In genomic region chr10:16817125-16818019, GRCh38 we compare ENCODE assay signal across 1 cellular context.
TF ChIP-seq lines count a peak whose summit lies in the region.

Gene RSU1, minus strand, starts transcription at chr10:16817424. Its CDS starts 343 bp downstream, at chr10:16817081.

TF ChIP-seq in HEK293, 187 proteins besides CTCF, POLR2A, EP300 and RAD21 (continued from another document and continues in another):
- TF ChIP-seq FEZF1 (tag by site-specific recombination; IDR thresholded peaks at IDR 0.05) (no peak), ZNF544 (tag by site-specific recombination; IDR thresholded peaks at IDR 0.05) (no peak), KLF16 (tag by site-specific recombination; IDR thresholded peaks at IDR 0.05) (peak; percentile 50), ZNF514 (tag by site-specific recombination; IDR thresholded peaks at IDR 0.05) (no peak), ZNF155 (tag by site-specific recombination; IDR thresholded peaks at IDR 0.05) (no peak), TSHZ1 (tag by site-specific recombination; IDR thresholded peaks at IDR 0.05; ENCODE audit: borderline replicate concordance) (no peak), ZNF660 (tag by site-specific recombination; IDR thresholded peaks at IDR 0.05) (peak; percentile 87), ZNF248 (tag by site-specific recombination; IDR thresholded peaks at IDR 0.05) (no peak), ZIC2 (tag by site-specific recombination; IDR thresholded peaks at IDR 0.05) (no peak), ZNF423 (tag by site-specific recombination; IDR thresholded peaks at IDR 0.05) (no peak), ZNF692 (tag by site-specific recombination; IDR thresholded peaks at IDR 0.05) (peak; percentile 55), KLF9 (tag by site-specific recombination; IDR thresholded peaks at IDR 0.05; ENCODE audit: low read depth) (peak; percentile 58), ZNF623 (tag by site-specific recombination; IDR thresholded peaks at IDR 0.05) (no peak), ZNF549 (tag by site-specific recombination; IDR thresholded peaks at IDR 0.05) (no peak), ZNF121 (tag by site-specific recombination; IDR thresholded peaks at IDR 0.05) (no peak), ZSCAN30 (tag by site-specific recombination; IDR thresholded peaks at IDR 0.05) (peak; percentile 55), ZNF624 (tag by site-specific recombination; IDR thresholded peaks at IDR 0.05) (no peak), ZNF792 (tag by site-specific recombination; IDR thresholded peaks at IDR 0.05) (no peak), YY2 (tag by site-specific recombination; IDR thresholded peaks at IDR 0.05) (no peak), ZNF560 (tag by site-specific recombination; IDR thresholded peaks at IDR 0.05; ENCODE audit: borderline replicate concordance) (no peak), ZNF335 (tag by site-specific recombination; conservative IDR thresholded peaks at IDR 0.05) (no peak), ZNF426 (tag by site-specific recombination; IDR thresholded peaks at IDR 0.05) (no peak), ZNF19 (tag by site-specific recombination; IDR thresholded peaks at IDR 0.05; ENCODE audit: low read depth) (no peak), ZSCAN23 (tag by site-specific recombination; IDR thresholded peaks at IDR 0.05) (0 out of 2 replicates have a peak, but pooled peaks have one; percentile 57), ZNF501 (tag by site-specific recombination; IDR thresholded peaks at IDR 0.05) (peak; percentile 8; the same call in 1 of the 2 replicates), ZNF548 (tag by site-specific recombination; IDR thresholded peaks at IDR 0.05) (no peak), EGR2 (tag by site-specific recombination; IDR thresholded peaks at IDR 0.05; ENCODE audit: low read depth) (peak; percentile 77), BCL11A (tag by site-specific recombination; IDR thresholded peaks at IDR 0.05; ENCODE audit: low read depth) (no peak), PATZ1 (tag by site-specific recombination; IDR thresholded peaks at IDR 0.05) (peak; percentile 41; the same call in 1 of the 2 replicates), ZNF223 (tag by site-specific recombination; IDR thresholded peaks at IDR 0.05) (no peak), ZNF175 (tag by site-specific recombination; IDR thresholded peaks at IDR 0.05) (no peak), HOXD13 (CRISPR knock-in tag; IDR thresholded peaks at IDR 0.05; ENCODE audit: borderline replicate concordance) (no peak), ZNF837 (tag by site-specific recombination; IDR thresholded peaks at IDR 0.05) (no peak), ZNF510 (tag by site-specific recombination; IDR thresholded peaks at IDR 0.05; ENCODE audit: insufficient replicate concordance) (peak; percentile 21), ZNF433 (tag by site-specific recombination; IDR thresholded peaks at IDR 0.05; ENCODE audit: low read depth) (no peak), ZNF133 (tag by site-specific recombination; IDR thresholded peaks at IDR 0.05) (no peak), ZNF747 (tag by site-specific recombination; IDR thresholded peaks at IDR 0.05) (no peak), ZNF768 (tag by site-specific recombination; IDR thresholded peaks at IDR 0.05) (no peak), ZBTB8A (tag by site-specific recombination; IDR thresholded peaks at IDR 0.05) (peak; percentile 87), GLIS1 (tag by site-specific recombination; IDR thresholded peaks at IDR 0.05) (peak; percentile 33), ZNF704 (tag by site-specific recombination; IDR thresholded peaks at IDR 0.05) (no peak), ZBTB20 (tag by site-specific recombination; IDR thresholded peaks at IDR 0.05) (no peak), SETDB1 (IDR thresholded peaks at IDR 0.05; ENCODE audit: insufficient read length, low read length) (no peak), HOXA7 (CRISPR knock-in tag; IDR thresholded peaks at IDR 0.05; ENCODE audit: borderline replicate concordance) (no peak), ZNF521 (tag by site-specific recombination; IDR thresholded peaks at IDR 0.05) (no peak), ZNF830 (tag by site-specific recombination; IDR thresholded peaks at IDR 0.05; ENCODE audit: low read depth) (no peak), ZNF26 (tag by site-specific recombination; IDR thresholded peaks at IDR 0.05) (no peak), ZNF555 (tag by site-specific recombination; conservative IDR thresholded peaks at IDR 0.05) (no peak), ZNF529 (tag by site-specific recombination; IDR thresholded peaks at IDR 0.05; ENCODE audit: insufficient replicate concordance) (no peak), GFI1B (tag by site-specific recombination; IDR thresholded peaks at IDR 0.05) (no peak), ZNF645 (tag by site-specific recombination; IDR thresholded peaks at IDR 0.05) (no peak), ZNF558 (tag by site-specific recombination; IDR thresholded peaks at IDR 0.05) (peak; percentile 78; the same call in 1 of the 2 replicates), ZBTB17 (tag by site-specific recombination; IDR thresholded peaks at IDR 0.05) (peak; percentile 82), TRIM28 (IDR thresholded peaks at IDR 0.05; ENCODE audit: borderline replicate concordance, low read length) (no peak), ZBTB11 (tag by site-specific recombination; conservative IDR thresholded peaks at IDR 0.05; ENCODE audit: low read depth) (peak; percentile 30; the same call in 1 of the 2 replicates), ZNF266 (tag by site-specific recombination; IDR thresholded peaks at IDR 0.05; ENCODE audit: low read depth) (no peak), SP7 (tag by site-specific recombination; IDR thresholded peaks at IDR 0.05) (peak; percentile 57), OVOL3 (tag by site-specific recombination; IDR thresholded peaks at IDR 0.05) (no peak), ZNF362 (tag by site-specific recombination; IDR thresholded peaks at IDR 0.05) (no peak), ZNF112 (tag by site-specific recombination; IDR thresholded peaks at IDR 0.05) (no peak), ZNF76 (tag by site-specific recombination; IDR thresholded peaks at IDR 0.05; ENCODE audit: borderline replicate concordance, low read depth) (0 out of 2 replicates have a peak, but pooled peaks have one; percentile 13), ZNF571 (tag by site-specific recombination; IDR thresholded peaks at IDR 0.05) (no peak), ZFP3 (tag by site-specific recombination; IDR thresholded peaks at IDR 0.05; ENCODE audit: low read depth) (no peak)
